In the genomic region with DNA sequence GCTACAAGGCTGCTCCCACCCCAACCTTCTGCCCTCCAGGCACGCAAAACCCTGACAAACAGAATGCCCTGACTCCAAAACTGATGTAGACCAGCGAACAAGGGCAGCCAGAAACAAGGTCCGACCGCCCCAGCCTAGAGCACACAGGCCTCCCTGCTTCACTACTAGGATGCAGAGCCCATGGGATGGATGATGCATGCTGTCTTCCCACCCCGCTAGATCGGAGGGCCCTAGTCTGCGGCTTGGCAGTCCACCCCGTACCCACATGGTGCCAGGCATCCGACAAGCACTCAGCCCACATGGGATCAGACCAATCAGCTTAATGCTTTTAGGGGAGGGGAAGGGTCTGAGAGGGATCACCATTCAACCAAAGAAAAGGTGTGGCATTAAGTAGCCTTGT, we compare ENCODE assay signal across 8 cellular contexts. TPM values are rescaled to one million over a fixed set of nuclear protein-coding genes. Genes with fewer than 3 reads are reported as not detected.
DNase-seq lines count a peak whose midpoint lies in the region; ATAC-seq and TF ChIP-seq lines count a peak whose summit lies in the region.

No MANE protein-coding gene starts in this region.

- RAD21 ChIA-PET in HCT116 (lab: Charles Lee; ENCODE audit: low non-redundant PET in 1 of 2, low total read pairs in 2 of 2, uncharacterized antibody in 2 of 2, unreplicated experiment in 2 of 2), result no interaction called here

- H3K9me3 ChIP-seq in HCT116 (ENCODE audit: control insufficient read depth in 1 of 2, insufficient read depth in 1 of 2, low read depth in 1 of 2, low read length in 2 of 2) (no peaks in the 10 kb centered on the region), smooth muscle cell (replicated peaks; ENCODE audit: low read depth) (no peaks in the 10 kb centered on the region)

- BruUV-seq in HCT116 (replicated peaks; lab: Mats Ljungman, UMichigan), result no TSS peak

- H3K4me1 ChIP-seq in HCT116 (ENCODE audit: control insufficient read depth in 1 of 2, insufficient read depth in 2 of 2, low read length in 2 of 2), result peaks cover 29 to 60% of the 10 kb centered on the region in 2 experiments
- H3K4me1 ChIP-seq in smooth muscle cell (ENCODE audit: low read depth), result peaks cover 7% of the 10 kb centered on the region

- H3K4me3 Mint-ChIP-seq in activated CD4-positive, alpha-beta memory T cell treated with anti-CD3 and anti-CD28 coated beads for 36 hours, result peak overlapping the region; percentile 81
- peak overlapping the region; percentile 86 for H3K4me3 Mint-ChIP-seq in glutamatergic neuron (ENCODE audit: unreplicated experiment)

- no peak for TF ChIP-seq RAD21 in HCT116 (IDR thresholded peaks at IDR 0.05; ENCODE audit: low read depth)

- TF ChIP-seq POLR2A in HCT116 (IDR thresholded peaks at IDR 0.05; ENCODE audit: borderline replicate concordance, extremely low read depth, insufficient read depth, insufficient read length), result no peak

- peak overlapping the region in 1 of 2 experiments; percentile 88; a peak in 3 of 4 replicates for H3K4me3 ChIP-seq in HCT116 (replicated peaks in 1 of 2; ENCODE audit: low read depth in 1 of 2, low read length in 2 of 2)
- peak overlapping the region; percentile 84 for H3K4me3 ChIP-seq in smooth muscle cell

- 0 out of 2 replicates have a peak, but pooled peaks cover 6% of the 10 kb centered on the region for H4K20me1 ChIP-seq in HCT116 (ENCODE audit: insufficient read depth)
- H4K20me1 ChIP-seq in smooth muscle cell (ENCODE audit: low read depth), result peaks cover 66% of the 10 kb centered on the region

- H3K9ac ChIP-seq in HCT116 (ENCODE audit: low read length), result peak overlapping the region; percentile 95
- H3K9ac ChIP-seq in smooth muscle cell (ENCODE audit: low read depth), result no peak overlapping the region

- CTCF ChIA-PET in HCT116 (lab: Charles Lee), result interaction anchor here (0.6 to 2.4 kb wide), 4 partner anchors 75 to 440 kb away, joined by 3 to 11 read pairs (median 6); no protein-coding TSS in a partner anchor
- CTCF ChIA-PET in activated CD4-positive, alpha-beta memory T cell treated with anti-CD3 and anti-CD28 coated beads for 36 hours (lab: Charles Lee), result interaction anchor here (1.3 to 5.8 kb wide), 7 partner anchors 22 to 179 kb away, joined by 3 to 35 read pairs (median 7); no protein-coding TSS in a partner anchor

- H3F3A ChIP-seq in smooth muscle cell (ENCODE audit: low read depth), result no peaks in the 10 kb centered on the region

- H3K27ac Mint-ChIP-seq in activated CD4-positive, alpha-beta memory T cell treated with anti-CD3 and anti-CD28 coated beads for 36 hours, result peak overlapping the region; percentile 89
- peak overlapping the region; percentile 79 for H3K27ac Mint-ChIP-seq in glutamatergic neuron (ENCODE audit: unreplicated experiment)

- H3K9me3 Mint-ChIP-seq in activated CD4-positive, alpha-beta memory T cell treated with anti-CD3 and anti-CD28 coated beads for 36 hours, result no peaks in the 10 kb centered on the region
- peaks cover 5% of the 10 kb centered on the region for H3K9me3 Mint-ChIP-seq in glutamatergic neuron (ENCODE audit: unreplicated experiment)

- no peak for DNase-seq in HCT116 (ENCODE audit: low read depth, low spot score)
- no peak for DNase-seq in activated CD4-positive, alpha-beta memory T cell treated with anti-CD3 and anti-CD28 coated beads for 36 hours
- no peak for DNase-seq in glutamatergic neuron
- no peak for DNase-seq in smooth muscle cell (lab: John Stamatoyannopoulos, UW; ENCODE audit: unreplicated experiment)
- no peak for DNase-seq in NCI-H1105 (lab: John Stamatoyannopoulos, UW)
- no peak for DNase-seq in NCI-H524 treated with DMSO at 0.1 percent for 48 hours (lab: John Stamatoyannopoulos, UW)
- DNase-seq in GOT3 (lab: John Stamatoyannopoulos, UW), result no peak
- DNase-seq in epidermal melanocyte (ENCODE audit: insufficient read length, low spot score), result no peak

- no peaks in the 10 kb centered on the region for H3K36me3 Mint-ChIP-seq in activated CD4-positive, alpha-beta memory T cell treated with anti-CD3 and anti-CD28 coated beads for 36 hours
- no peaks in the 10 kb centered on the region for H3K36me3 Mint-ChIP-seq in glutamatergic neuron (ENCODE audit: unreplicated experiment)

- H3K27me3 ChIP-seq in HCT116 (ENCODE audit: insufficient read depth, low read length) (no peaks in the 10 kb centered on the region), smooth muscle cell (ENCODE audit: low read depth) (no peaks in the 10 kb centered on the region)

- H3K36me3 ChIP-seq in HCT116 (ENCODE audit: control insufficient read depth in 1 of 2, insufficient read depth in 2 of 2, low read length in 2 of 2) (peaks cover 0 to 15% of the 10 kb centered on the region in 2 experiments; a peak in 1 of 4 replicates), smooth muscle cell (ENCODE audit: low read depth) (no peaks in the 10 kb centered on the region)

- H3K79me2 ChIP-seq in HCT116 (ENCODE audit: insufficient read depth, low read length) (peaks cover 95% of the 10 kb centered on the region), smooth muscle cell (ENCODE audit: low read depth) (peaks cover 35% of the 10 kb centered on the region)

- H3K27me3 Mint-ChIP-seq in activated CD4-positive, alpha-beta memory T cell treated with anti-CD3 and anti-CD28 coated beads for 36 hours, result no peaks in the 10 kb centered on the region
- peaks cover 8% of the 10 kb centered on the region for H3K27me3 Mint-ChIP-seq in glutamatergic neuron (ENCODE audit: unreplicated experiment)

- POLR2A ChIA-PET in HCT116 (lab: Charles Lee), result interaction anchor here (1.1 to 1.8 kb wide), 4 partner anchors 15 to 339 kb away, joined by 3 to 8 read pairs (median 4); partner anchors contain the start of gene PISD
- POLR2A ChIA-PET in activated CD4-positive, alpha-beta memory T cell treated with anti-CD3 and anti-CD28 coated beads for 36 hours (lab: Charles Lee), result interaction anchor here (0.9 to 2.2 kb wide), 9 partner anchors 12 to 341 kb away, joined by 3 to 12 read pairs (median 4); partner anchors contain the start of gene PISD

- WGBS in smooth muscle cell (ENCODE audit: low lambda C conversion rate), result 73% methylated on average over 9 of the region's 9 CpGs

- no peaks in the 10 kb centered on the region for H3K9me2 ChIP-seq in HCT116 (ENCODE audit: insufficient read depth)

- H3K4me1 Mint-ChIP-seq in activated CD4-positive, alpha-beta memory T cell treated with anti-CD3 and anti-CD28 coated beads for 36 hours (ENCODE audit: low read depth), result peaks cover 57% of the 10 kb centered on the region
- H3K4me1 Mint-ChIP-seq in glutamatergic neuron (ENCODE audit: low read depth, unreplicated experiment), result peaks cover 9% of the 10 kb centered on the region

- H3K4me2 ChIP-seq in HCT116 (ENCODE audit: low read length) (peak overlapping the region; percentile 95), smooth muscle cell (peak overlapping the region; percentile 98)

- H3K27ac ChIP-seq in HCT116 (ENCODE audit: low read depth, low read length), result peak overlapping the region; percentile 70
- H3K27ac ChIP-seq in smooth muscle cell (ENCODE audit: low read depth), result peak overlapping the region; percentile 61

- H2AFZ ChIP-seq in HCT116 (ENCODE audit: low read depth, low read length, poor library complexity, severe bottlenecking) (no peak overlapping the region), smooth muscle cell (ENCODE audit: low read depth) (no peak overlapping the region)

- intact Hi-C loops in HCT116 (cut with micrococcal nuclease), result loop anchor here (5.0 to 10.0 kb wide), 2 partner anchors 144 to 287 kb away; partner anchors contain the start of genes EIF4ENIF1 and PATZ1
- intact Hi-C loops in activated CD4-positive, alpha-beta memory T cell treated with anti-CD3 and anti-CD28 coated beads for 36 hours (cut with micrococcal nuclease), result loop anchor here (2.0 to 5.0 kb wide), 4 partner anchors 75 to 339 kb away; partner anchors contain the start of genes PATZ1, PIK3IP1 and SFI1

- ATAC-seq in HCT116, result no peak

- no peak for TF ChIP-seq CTCF in HCT116 (IDR thresholded peaks at IDR 0.05 in 2 of 3, conservative IDR thresholded peaks at IDR 0.05 in 1 of 3; ENCODE audit: borderline replicate concordance in 1 of 3, insufficient read depth in 1 of 3, low read depth in 2 of 3, low read length in 2 of 3)
- TF ChIP-seq CTCF in glutamatergic neuron (IDR thresholded peaks at IDR 0.05; ENCODE audit: partially characterized antibody, unreplicated experiment), result no peak
- no peak for TF ChIP-seq CTCF in smooth muscle cell (IDR thresholded peaks at IDR 0.05; ENCODE audit: borderline replicate concordance, insufficient read depth, poor library complexity, severe bottlenecking)

TF ChIP-seq in HCT116, 20 proteins besides CTCF, POLR2A, EP300 and RAD21 (continues in another document):
- TF ChIP-seq, protein P1, sequence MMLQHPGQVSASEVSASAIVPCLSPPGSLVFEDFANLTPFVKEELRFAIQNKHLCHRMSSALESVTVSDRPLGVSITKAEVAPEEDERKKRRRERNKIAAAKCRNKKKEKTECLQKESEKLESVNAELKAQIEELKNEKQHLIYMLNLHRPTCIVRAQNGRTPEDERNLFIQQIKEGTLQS (IDR thresholded peaks at IDR 0.05), result no peak
- TF ChIP-seq EGR1 (IDR thresholded peaks at IDR 0.05; ENCODE audit: low read depth), result no peak
- no peak for TF ChIP-seq ZNF274 (IDR thresholded peaks at IDR 0.05; ENCODE audit: low read depth, low read length)
- TF ChIP-seq YY1 (IDR thresholded peaks at IDR 0.05; ENCODE audit: extremely low read depth, insufficient replicate concordance, low read depth, low read length), result no peak
- no peak for TF ChIP-seq SP1 (IDR thresholded peaks at IDR 0.05; ENCODE audit: low read depth)
- TF ChIP-seq EZH2 (IDR thresholded peaks at IDR 0.05), result no peak
- TF ChIP-seq EZH2phosphoT487 (IDR thresholded peaks at IDR 0.05; ENCODE audit: borderline replicate concordance), result no peak
- no peak for TF ChIP-seq POLR2AphosphoS5 (IDR thresholded peaks at IDR 0.05; ENCODE audit: low read depth, low read length)
- no peak for TF ChIP-seq ZFX (IDR thresholded peaks at IDR 0.05)
- TF ChIP-seq CEBPB (IDR thresholded peaks at IDR 0.05; ENCODE audit: low read depth), result no peak

RNA-seq across cellular contexts. Expression of gene PISD, which starts 30.6 kb away (rescaled TPM):
- total RNA-seq in HCT116 (2021; ENCODE audit: unreplicated experiment) (47.1 TPM), glutamatergic neuron (ENCODE audit: unreplicated experiment) (60.9 TPM), smooth muscle cell (15.3 and 21.1 TPM in 2 replicates)
- polyA plus RNA-seq in HCT116 (2012), result 31.1 and 33.8 TPM in 2 replicates
- 10 to 100 TPM; 39.4 to 40.2 TPM for total RNA-seq in activated CD4-positive, alpha-beta memory T cell treated with anti-CD3 and anti-CD28 coated beads for 36 hours
- polyA plus RNA-seq in smooth muscle cell, result 31.6 and 33.1 TPM in 2 replicates
